ENCODE assay signal across 2 cellular contexts in the genomic region with DNA sequence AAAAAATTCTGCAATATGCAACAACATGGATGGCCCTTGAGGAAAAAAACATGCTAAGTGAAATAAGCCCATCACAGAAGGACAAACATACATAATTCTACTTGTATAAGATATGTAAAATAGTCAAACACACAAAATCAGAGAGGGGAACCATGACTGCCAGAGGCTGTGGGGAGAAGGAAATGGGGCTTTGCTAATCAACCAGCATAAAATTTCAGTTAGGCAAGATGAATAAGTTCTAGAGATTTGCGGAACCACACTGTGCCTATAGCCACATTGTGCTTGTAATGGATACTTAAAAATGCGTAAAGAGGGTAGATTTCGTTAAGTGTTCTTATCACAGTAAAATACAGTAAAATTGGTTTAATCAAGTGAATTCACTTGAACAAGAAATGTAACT.
TF ChIP-seq lines count a peak whose summit lies in the region.

No MANE protein-coding gene starts in this region.

TF ChIP-seq in IMR-90, 13 proteins besides CTCF, POLR2A, EP300 and RAD21:
- TF ChIP-seq RFX5 (IDR thresholded peaks at IDR 0.05; ENCODE audit: low read depth, low read length), result no peak
- no peak for TF ChIP-seq SMC3 (IDR thresholded peaks at IDR 0.05; ENCODE audit: low read depth, low read length)
- TF ChIP-seq MAFK (IDR thresholded peaks at IDR 0.05; ENCODE audit: low read depth, low read length), result no peak
- TF ChIP-seq RCOR1 (IDR thresholded peaks at IDR 0.05; ENCODE audit: insufficient replicate concordance, low read length), result no peak
- TF ChIP-seq MAZ (IDR thresholded peaks at IDR 0.05; ENCODE audit: borderline replicate concordance, low read depth, low read length), result no peak
- TF ChIP-seq, protein P1, sequence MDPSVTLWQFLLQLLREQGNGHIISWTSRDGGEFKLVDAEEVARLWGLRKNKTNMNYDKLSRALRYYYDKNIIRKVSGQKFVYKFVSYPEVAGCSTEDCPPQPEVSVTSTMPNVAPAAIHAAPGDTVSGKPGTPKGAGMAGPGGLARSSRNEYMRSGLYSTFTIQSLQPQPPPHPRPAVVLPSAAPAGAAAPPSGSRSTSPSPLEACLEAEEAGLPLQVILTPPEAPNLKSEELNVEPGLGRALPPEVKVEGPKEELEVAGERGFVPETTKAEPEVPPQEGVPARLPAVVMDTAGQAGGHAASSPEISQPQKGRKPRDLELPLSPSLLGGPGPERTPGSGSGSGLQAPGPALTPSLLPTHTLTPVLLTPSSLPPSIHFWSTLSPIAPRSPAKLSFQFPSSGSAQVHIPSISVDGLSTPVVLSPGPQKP (IDR thresholded peaks at IDR 0.05; ENCODE audit: borderline replicate concordance, low read depth, low read length), result no peak

TF ChIP-seq in GM12878, 131 proteins besides CTCF, POLR2A, EP300 and RAD21:
- peak; percentile 33; the same call in 1 of the 2 replicates for TF ChIP-seq MTA2 (IDR thresholded peaks at IDR 0.05; ENCODE audit: low read depth)
- peak; percentile 55 for TF ChIP-seq RUNX3 (IDR thresholded peaks at IDR 0.05; ENCODE audit: low read length)
- no peak for TF ChIP-seq ZZZ3 (IDR thresholded peaks at IDR 0.05; ENCODE audit: control insufficient read depth, insufficient read length, low read depth)
- TF ChIP-seq TCF3 (IDR thresholded peaks at IDR 0.05; ENCODE audit: borderline replicate concordance, insufficient read depth, low read depth, low read length), result no peak
- TF ChIP-seq IKZF2 (IDR thresholded peaks at IDR 0.05), result peak in 1 of 2 experiments; percentile 9; a peak in 1 of 4 replicates
TF ChIP-seq in GM12878: peak in this region for 3.
